In genomic region chr16:30678586-30678970, GRCh38 we compare ENCODE assay signal across 13 cellular contexts. TPM values are rescaled to one million over a fixed set of nuclear protein-coding genes. Genes with fewer than 3 reads are reported as not detected.
DNase-seq lines count a peak whose midpoint lies in the region; ATAC-seq and TF ChIP-seq lines count a peak whose summit lies in the region.
"Had no signal": no experiment of that assay in that cellular context is flagged by ENCODE, and none has a peak within 500 bp of the region (broad histone marks: within the 10 kb centered on the region; RNA-seq: fewer than 3 reads in every experiment).

No MANE protein-coding gene starts in this region.

- H3K4me1 ChIP-seq in HEK293 (ENCODE audit: control insufficient read depth, insufficient read depth, low read length): no peaks in the 10 kb centered on the region
- H3K4me1 ChIP-seq in neuron (ENCODE audit: insufficient read depth, low read length): peaks cover 8% of the 10 kb centered on the region
- no peaks in the 10 kb centered on the region for H3K4me1 ChIP-seq in left lung
- H3K4me1 ChIP-seq: A549, BE2C had no signal

- intact Hi-C loops in left lung (cut with DNase I): no loop called here

- H3K4me1 Mint-ChIP-seq in stimulated activated naive CD8-positive, alpha-beta T cell treated with anti-CD3 and anti-CD28 coated beads, Interleukin-15, amount 100 ng/mL, for 72 hours: no peaks in the 10 kb centered on the region
- H3K4me1 Mint-ChIP-seq: CD8-positive, alpha-beta memory T cell had no signal

- H2AFZ ChIP-seq in neuron (ENCODE audit: low read depth, low read length): peak overlapping the region; percentile 3

- no peak overlapping the region for H3K4me3 ChIP-seq in HEK293 (ENCODE audit: low read depth, low read length)
- H3K4me3 ChIP-seq in neuron (ENCODE audit: low read length): no peak overlapping the region
- H3K4me3 ChIP-seq in left lung: no peak overlapping the region
- H3K4me3 ChIP-seq: A549 had no signal

- no peak overlapping the region for H3K27ac Mint-ChIP-seq in stimulated activated naive CD8-positive, alpha-beta T cell treated with anti-CD3 and anti-CD28 coated beads, Interleukin-15, amount 100 ng/mL, for 72 hours
- H3K27ac Mint-ChIP-seq: CD8-positive, alpha-beta memory T cell had no signal

- H3K9me3 ChIP-seq in HEK293 (ENCODE audit: control insufficient read depth, insufficient read depth, low read depth, low read length) (no peaks in the 10 kb centered on the region), neuron (ENCODE audit: low read length) (no peaks in the 10 kb centered on the region), left lung (no peaks in the 10 kb centered on the region)
- H3K9me3 ChIP-seq: A549, BE2C had no signal

- POLR2A ChIA-PET in HEK293 (lab: Yijun Ruan, JAX): interaction anchor here (0.6 to 1.2 kb wide), 3 partner anchors 14 to 56 kb away, joined by 3 to 4 read pairs (median 3); no protein-coding TSS in a partner anchor

- CTCF ChIA-PET in HEK293 (lab: Yijun Ruan, JAX): interaction anchor here (1.0 to 4.0 kb wide), 2 partner anchors 15 to 136 kb away, joined by 4 to 28 read pairs; no protein-coding TSS in a partner anchor

- DNase-seq in OCI-M1 (lab: John Stamatoyannopoulos, UW) (peak; percentile 62), substantia nigra (lab: John Stamatoyannopoulos, UW) (no peak), left lung (no peak), COLO668 (lab: John Stamatoyannopoulos, UW; ENCODE audit: unreplicated experiment) (no peak)
- DNase-seq in stimulated activated naive CD8-positive, alpha-beta T cell treated with anti-CD3 and anti-CD28 coated beads, Interleukin-15, amount 100 ng/mL, for 72 hours: no peak
- DNase-seq: BE2C; CD8-positive, alpha-beta memory T cell; DMS53; GF-D8 had no signal

- ATAC-seq in left lung: no peak
- no peak for ATAC-seq in stimulated activated naive CD8-positive, alpha-beta T cell treated with anti-CD3 and anti-CD28 coated beads, Interleukin-15, amount 100 ng/mL, for 72 hours
- ATAC-seq: A549 had no signal

- H3K27me3 ChIP-seq in neuron (ENCODE audit: insufficient read depth, low read length) (no peaks in the 10 kb centered on the region), left lung (no peaks in the 10 kb centered on the region)
- H3K27me3 ChIP-seq: BE2C had no signal

- H3K9me3 Mint-ChIP-seq in stimulated activated naive CD8-positive, alpha-beta T cell treated with anti-CD3 and anti-CD28 coated beads, Interleukin-15, amount 100 ng/mL, for 72 hours: no peaks in the 10 kb centered on the region
- H3K9me3 Mint-ChIP-seq: CD8-positive, alpha-beta memory T cell had no signal

- no peak overlapping the region for H3K27ac ChIP-seq in HEK293 (ENCODE audit: extremely low read depth, low read depth, low read length)
- peak overlapping the region; percentile 2 for H3K27ac ChIP-seq in substantia nigra (ENCODE audit: low read depth, low read length, poor library complexity, severe bottlenecking)
- no peak overlapping the region for H3K27ac ChIP-seq in left lung
- H3K27ac ChIP-seq: A549, C4-2B had no signal

- H3K27me3 Mint-ChIP-seq in stimulated activated naive CD8-positive, alpha-beta T cell treated with anti-CD3 and anti-CD28 coated beads, Interleukin-15, amount 100 ng/mL, for 72 hours: no peaks in the 10 kb centered on the region
- H3K27me3 Mint-ChIP-seq: CD8-positive, alpha-beta memory T cell had no signal

- TF ChIP-seq CTCF in HEK293 (tag by site-specific recombination; IDR thresholded peaks at IDR 0.05) (no peak), left lung (IDR thresholded peaks at IDR 0.05) (no peak)

- H3K36me3 ChIP-seq in HEK293 (ENCODE audit: control insufficient read depth in 2 of 2, insufficient read depth in 1 of 2, low read length in 2 of 2) (no peaks in the 10 kb centered on the region), neuron (ENCODE audit: insufficient read depth, low read length) (no peaks in the 10 kb centered on the region), left lung (no peaks in the 10 kb centered on the region)
- H3K36me3 ChIP-seq: BE2C had no signal

- H3K4me3 Mint-ChIP-seq in stimulated activated naive CD8-positive, alpha-beta T cell treated with anti-CD3 and anti-CD28 coated beads, Interleukin-15, amount 100 ng/mL, for 72 hours: no peak overlapping the region
- H3K4me3 Mint-ChIP-seq: CD8-positive, alpha-beta memory T cell had no signal

TF ChIP-seq in HEK293, 187 proteins besides CTCF, POLR2A, EP300 and RAD21:
- TF ChIP-seq ZNF19 (tag by site-specific recombination; IDR thresholded peaks at IDR 0.05; ENCODE audit: low read depth) (no peak), ZFHX2 (tag by site-specific recombination; conservative IDR thresholded peaks at IDR 0.05) (0 out of 2 replicates have a peak, but pooled peaks have one; percentile 6)
TF ChIP-seq in HEK293: peak in this region for 1.

RNA-seq across cellular contexts. Expression of gene FBRS, which starts 20.3 kb away (rescaled TPM):
- 10 to 100 TPM; 52.1 to 62.3 TPM for total RNA-seq in left lung

RNA-seq across cellular contexts. Expression of gene SRCAP, which starts 20.4 kb away (rescaled TPM):
- total RNA-seq in left lung: 10 to 100 TPM; 57.1 to 67.4 TPM

RNA-seq across cellular contexts. Expression of gene PRR14, which starts 27.8 kb away (rescaled TPM):
- total RNA-seq in left lung: 10 to 100 TPM; 46.1 to 58.8 TPM
